8 cellular contexts compared by ENCODE assay signal in the genomic region with DNA sequence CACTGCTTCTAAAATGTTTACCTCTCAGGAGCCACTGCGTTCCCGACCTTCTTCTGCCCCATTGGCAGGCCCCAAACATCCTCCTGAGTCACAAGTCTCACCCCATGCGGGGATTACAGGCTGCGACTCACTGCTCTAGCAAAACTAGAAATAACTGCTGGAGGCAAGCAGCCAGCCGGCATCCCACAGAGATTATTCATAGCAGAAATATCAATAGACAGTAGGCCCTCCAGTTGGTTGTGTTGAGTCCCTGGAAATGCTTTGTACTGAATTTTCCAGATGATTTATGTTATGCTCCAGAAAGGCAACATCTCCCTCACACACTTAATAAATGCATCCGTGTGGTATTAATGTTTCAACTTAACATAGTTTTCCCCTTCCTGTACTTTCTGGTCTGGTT.
DNase-seq lines count a peak whose midpoint lies in the region; ATAC-seq and TF ChIP-seq lines count a peak whose summit lies in the region.

No MANE protein-coding gene starts in this region.

- peak; percentile 97 for ATAC-seq in HCT116

- no peak for TF ChIP-seq POLR2A in HCT116 (IDR thresholded peaks at IDR 0.05; ENCODE audit: borderline replicate concordance, extremely low read depth, insufficient read depth, insufficient read length)

- RAD21 ChIA-PET in HCT116 (lab: Charles Lee; ENCODE audit: low non-redundant PET in 1 of 2, low total read pairs in 2 of 2, uncharacterized antibody in 2 of 2, unreplicated experiment in 2 of 2), result no interaction called here

- TF ChIP-seq RAD21 in HCT116 (IDR thresholded peaks at IDR 0.05; ENCODE audit: low read depth), result no peak

- H3K27me3 ChIP-seq in A673 (replicated peaks; ENCODE audit: insufficient read depth, low read depth, low read length, poor library complexity) (peaks cover 9% of the 10 kb centered on the region), HCT116 (ENCODE audit: insufficient read depth, low read length) (no peaks in the 10 kb centered on the region), hepatocyte (no peaks in the 10 kb centered on the region)

- H3K27ac Mint-ChIP-seq in activated naive CD8-positive, alpha-beta T cell, result peak overlapping the region; percentile 78

- TF ChIP-seq CTCF in A673 (conservative IDR thresholded peaks at IDR 0.05; ENCODE audit: low read depth, low read length) (no peak), HCT116 (IDR thresholded peaks at IDR 0.05 in 2 of 3, conservative IDR thresholded peaks at IDR 0.05 in 1 of 3; ENCODE audit: borderline replicate concordance in 1 of 3, insufficient read depth in 1 of 3, low read depth in 2 of 3, low read length in 2 of 3) (no peak), hepatocyte (IDR thresholded peaks at IDR 0.05; ENCODE audit: poor library complexity) (no peak)

- CTCF ChIA-PET in A673 (lab: Charles Lee) (no interaction called here), HCT116 (lab: Charles Lee) (no interaction called here)

- no peak overlapping the region for H3K9ac ChIP-seq in HCT116 (ENCODE audit: low read length)

- H3K4me1 Mint-ChIP-seq in activated naive CD8-positive, alpha-beta T cell (ENCODE audit: low read depth), result peaks cover 51% of the 10 kb centered on the region

- intact Hi-C loops in A673 (cut with micrococcal nuclease; ENCODE audit: unreplicated experiment) (no loop called here), HCT116 (cut with micrococcal nuclease) (no loop called here)

- H3K9me3 ChIP-seq in A673 (ENCODE audit: low read depth, low read length, poor library complexity, severe bottlenecking) (no peaks in the 10 kb centered on the region), HCT116 (ENCODE audit: control insufficient read depth in 1 of 2, insufficient read depth in 1 of 2, low read depth in 1 of 2, low read length in 2 of 2) (no peaks in the 10 kb centered on the region), hepatocyte (ENCODE audit: low read depth) (no peaks in the 10 kb centered on the region)

- H2AFZ ChIP-seq in HCT116 (ENCODE audit: low read depth, low read length, poor library complexity, severe bottlenecking), result peak overlapping the region; percentile 63
- H2AFZ ChIP-seq in hepatocyte, result no peak overlapping the region

- WGBS in hepatocyte (ENCODE audit: low lambda C conversion rate, missing lambda C conversion rate), result 37% methylated on average over 6 of the region's 6 CpGs

- no peaks in the 10 kb centered on the region for H3K9me3 Mint-ChIP-seq in activated naive CD8-positive, alpha-beta T cell (ENCODE audit: low read depth)

- H3K27me3 Mint-ChIP-seq in activated naive CD8-positive, alpha-beta T cell, result no peaks in the 10 kb centered on the region

- H3K4me1 ChIP-seq in A673 (ENCODE audit: insufficient read depth, low read length, poor library complexity, severe bottlenecking) (peaks cover 9% of the 10 kb centered on the region), HCT116 (ENCODE audit: control insufficient read depth in 1 of 2, insufficient read depth in 2 of 2, low read length in 2 of 2) (peaks cover 8 to 18% of the 10 kb centered on the region in 2 experiments), hepatocyte (ENCODE audit: insufficient read depth) (no peaks in the 10 kb centered on the region)

- H4K20me1 ChIP-seq in HCT116 (ENCODE audit: insufficient read depth) (no peaks in the 10 kb centered on the region), hepatocyte (ENCODE audit: insufficient read depth, poor library complexity, severe bottlenecking) (no peaks in the 10 kb centered on the region)

- H3K79me2 ChIP-seq in HCT116 (ENCODE audit: insufficient read depth, low read length), result no peaks in the 10 kb centered on the region
- no peaks in the 10 kb centered on the region for H3K79me2 ChIP-seq in hepatocyte

- DNase-seq in A673 (ENCODE audit: low spot score) (peak; percentile 87), HCT116 (ENCODE audit: low read depth, low spot score) (peak; percentile 54), hepatocyte (ENCODE audit: low spot score) (peak; percentile 47), DMS79 (lab: John Stamatoyannopoulos, UW) (no peak), NCI-H1930 (lab: John Stamatoyannopoulos, UW) (no peak)
- peak; percentile 78 for DNase-seq in stimulated activated CD4-positive, alpha-beta T cell treated with anti-CD3 and anti-CD28 coated beads, Interleukin-1b, Interleukin-23, amount 100 ng/mL, for 48 hours
- no peak for DNase-seq in activated CD4-positive, CD25-positive, alpha-beta regulatory T cell treated with anti-CD3 and anti-CD28 coated beads, Interleukin-2, amount 50 U/mL, for 72 hours

- no peaks in the 10 kb centered on the region for H3K9me2 ChIP-seq in HCT116 (ENCODE audit: insufficient read depth)
- no peaks in the 10 kb centered on the region for H3K9me2 ChIP-seq in hepatocyte (replicated peaks; ENCODE audit: insufficient read depth)

- no peak overlapping the region for H3K4me3 Mint-ChIP-seq in activated naive CD8-positive, alpha-beta T cell

- H3K36me3 ChIP-seq in A673 (ENCODE audit: insufficient read depth, low read length, poor library complexity, severe bottlenecking), result no peaks in the 10 kb centered on the region
- no peaks in the 10 kb centered on the region for H3K36me3 ChIP-seq in HCT116 (ENCODE audit: control insufficient read depth in 1 of 2, insufficient read depth in 2 of 2, low read length in 2 of 2)
- H3K36me3 ChIP-seq in hepatocyte (replicated peaks; ENCODE audit: insufficient read depth, low read depth), result no peaks in the 10 kb centered on the region

- BruUV-seq in A673 (replicated peaks; lab: Mats Ljungman, UMichigan) (no TSS peak), HCT116 (replicated peaks; lab: Mats Ljungman, UMichigan) (no TSS peak)

- H3K27ac ChIP-seq in A673 (ENCODE audit: low read depth, low read length, poor library complexity, severe bottlenecking) (no peak overlapping the region), HCT116 (ENCODE audit: low read depth, low read length) (no peak overlapping the region; the same call in 1 of the 2 replicates), hepatocyte (peak overlapping the region; percentile 23)

- POLR2A ChIA-PET in A673 (lab: Charles Lee; ENCODE audit: low non-redundant PET), result no interaction called here
- POLR2A ChIA-PET in HCT116 (lab: Charles Lee), result no interaction called here

- H3K36me3 Mint-ChIP-seq in activated naive CD8-positive, alpha-beta T cell, result peaks cover 24% of the 10 kb centered on the region

- H3K4me3 ChIP-seq in A673 (ENCODE audit: low read depth, low read length, poor library complexity, severe bottlenecking) (no peak overlapping the region), HCT116 (replicated peaks in 1 of 2; ENCODE audit: low read depth in 1 of 2, low read length in 2 of 2) (peak overlapping the region in 1 of 2 experiments; percentile 12; a peak in 2 of 4 replicates), hepatocyte (no peak overlapping the region)

- H3K4me2 ChIP-seq in HCT116 (ENCODE audit: low read length), result peak overlapping the region; percentile 57
- H3K4me2 ChIP-seq in hepatocyte, result no peak overlapping the region

TF ChIP-seq in HCT116, 20 proteins besides CTCF, POLR2A, EP300 and RAD21:
- TF ChIP-seq CBX3 (IDR thresholded peaks at IDR 0.05; ENCODE audit: low read depth), result 0 out of 2 replicates have a peak, but pooled peaks have one; percentile 21
- peak; percentile 15; the same call in 1 of the 2 replicates for TF ChIP-seq POLR2AphosphoS5 (IDR thresholded peaks at IDR 0.05; ENCODE audit: low read depth, low read length)
- peak; percentile 40; the same call in 1 of the 2 replicates for TF ChIP-seq SP1 (IDR thresholded peaks at IDR 0.05; ENCODE audit: low read depth)
- no peak for TF ChIP-seq EZH2 (IDR thresholded peaks at IDR 0.05)
- TF ChIP-seq YY1 (IDR thresholded peaks at IDR 0.05; ENCODE audit: extremely low read depth, insufficient replicate concordance, low read depth, low read length), result no peak
- TF ChIP-seq CEBPB (IDR thresholded peaks at IDR 0.05; ENCODE audit: low read depth), result no peak
- no peak for TF ChIP-seq TCF7L2 (IDR thresholded peaks at IDR 0.05; ENCODE audit: borderline replicate concordance, extremely low read depth, insufficient read depth, insufficient read length)
- TF ChIP-seq, protein P1, sequence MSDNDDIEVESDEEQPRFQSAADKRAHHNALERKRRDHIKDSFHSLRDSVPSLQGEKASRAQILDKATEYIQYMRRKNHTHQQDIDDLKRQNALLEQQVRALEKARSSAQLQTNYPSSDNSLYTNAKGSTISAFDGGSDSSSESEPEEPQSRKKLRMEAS (IDR thresholded peaks at IDR 0.05), result 0 out of 2 replicates have a peak, but pooled peaks have one; percentile 22
- peak; percentile 44; the same call in 1 of the 2 replicates for TF ChIP-seq FOSL1 (IDR thresholded peaks at IDR 0.05; ENCODE audit: low read depth)

Comparison
In these comparisons a context has a peak if more than half of its experiments do, and no peak if none do; other contexts are left out.
1. DNase-seq: peak in A673 (single experiment), HCT116 (single experiment), hepatocyte (single experiment) and stimulated activated CD4-positive, alpha-beta T cell treated with anti-CD3 and anti-CD28 coated beads, Interleukin-1b, Interleukin-23, amount 100 ng/mL, for 48 hours (single experiment); none in DMS79 (single experiment), NCI-H1930 (0 of 2) and activated CD4-positive, CD25-positive, alpha-beta regulatory T cell treated with anti-CD3 and anti-CD28 coated beads, Interleukin-2, amount 50 U/mL, for 72 hours (single experiment).